In genomic region chr9:86751956-86752355, GRCh38 we compare ENCODE assay signal across 33 cellular contexts.
"Had no signal": no experiment of that assay in that cellular context is flagged by ENCODE, and none has a peak within 500 bp of the region (broad histone marks: within the 10 kb centered on the region; RNA-seq: fewer than 3 reads in every experiment).

No MANE protein-coding gene starts in this region.

- H3K36me3 ChIP-seq: adrenal gland, ascending aorta, brain microvascular endothelial cell, breast epithelium, cardiac muscle cell had no signal

- H3K4me1 ChIP-seq: adrenal gland, ascending aorta, body of pancreas, breast epithelium had no signal

- FAIRE-seq: astrocyte had no signal

- H3K27ac ChIP-seq: adrenal gland, ascending aorta, body of pancreas, brain microvascular endothelial cell, breast epithelium, cardiac muscle cell had no signal

- ATAC-seq: activated naive CD4-positive, alpha-beta T cell treated with anti-CD3 and anti-CD28 coated beads, Interleukin-2, amount 50 U/mL, for 72 hours; activated naive CD8-positive, alpha-beta T cell treated with anti-CD3 and anti-CD28 coated beads, Interleukin-2, amount 50 U/mL, for 24 hours; activated T-cell treated with anti-CD3 and anti-CD28 coated beads, Interleukin-2, amount 50 U/mL, for 4 hours; activated T-cell treated with anti-CD3 and anti-CD28 coated beads, Interleukin-2, amount 50 U/mL, for 72 hours; activated T-helper 17 cell treated with anti-CD3 and anti-CD28 coated beads, Interleukin-2, amount 50 U/mL, for 72 hours; body of pancreas had no signal

- H3K9me3 ChIP-seq: adrenal gland, ascending aorta, body of pancreas, breast epithelium had no signal

- H3K4me3 ChIP-seq: adrenal gland, ascending aorta, body of pancreas, breast epithelium, cardiac muscle cell had no signal

- H3K27me3 ChIP-seq: adrenal gland, ascending aorta, body of pancreas, brain microvascular endothelial cell, breast epithelium, cardiac muscle cell had no signal

- DNase-seq: activated effector memory CD4-positive, alpha-beta T cell treated with anti-CD3 and anti-CD28 coated beads, Interleukin-2, amount 50 U/mL, for 16 hours; activated effector memory CD4-positive, alpha-beta T cell treated with Interleukin-2 at 50 U/mL for 16 hours; activated gamma-delta T cell; activated gamma-delta T cell treated with Interleukin-2 at 50 U/mL for 16 hours; activated naive CD4-positive, alpha-beta T cell; activated naive CD4-positive, alpha-beta T cell treated with anti-CD3 and anti-CD28 coated beads for 36 hours; activated naive CD4-positive, alpha-beta T cell treated with anti-CD3 and anti-CD28 coated beads, Interleukin-2, amount 10 ng/mL, durations not matched to agents 7 days and 5 days; activated naive CD4-positive, alpha-beta T cell treated with anti-CD3 and anti-CD28 coated beads, Interleukin-2, amount 50 U/mL, for 16 hours; activated naive CD4-positive, alpha-beta T cell treated with Interleukin-2 at 50 U/mL for 16 hours; activated naive CD8-positive, alpha-beta T cell treated with anti-CD3 and anti-CD28 coated beads for 36 hours; activated naive CD8-positive, alpha-beta T cell treated with anti-CD3 and anti-CD28 coated beads, Interleukin-2, amount 10 ng/mL, durations not matched to agents 7 days and 5 days; activated naive CD8-positive, alpha-beta T cell treated with anti-CD3 and anti-CD28 coated beads, Interleukin-2, amount 50 U/mL, for 24 hours; activated T-cell treated with anti-CD3 and anti-CD28 coated beads for 4 hours; activated T-cell treated with anti-CD3 and anti-CD28 coated beads, Interleukin-2, amount 50 U/mL, for 1 hour; activated T-cell treated with anti-CD3 and anti-CD28 coated beads, Interleukin-2, amount 50 U/mL, for 24 hours; activated T-cell treated with anti-CD3 and anti-CD28 coated beads, Interleukin-2, amount 50 U/mL, for 4 hours; activated T-cell treated with anti-CD3 and anti-CD28 coated beads, Interleukin-2, amount 50 U/mL, for 48 hours; activated T-cell treated with anti-CD3 and anti-CD28 coated beads, Interleukin-2, amount 50 U/mL, for 72 hours; adrenal gland; amniotic stem cell; amygdala; anterior cingulate cortex; aorta; body of pancreas; central memory CD4-positive, alpha-beta T cell; cerebellar nuclear complex had no signal
